Comparison of ENCODE assay signal across 2 cellular contexts in the genomic region with DNA sequence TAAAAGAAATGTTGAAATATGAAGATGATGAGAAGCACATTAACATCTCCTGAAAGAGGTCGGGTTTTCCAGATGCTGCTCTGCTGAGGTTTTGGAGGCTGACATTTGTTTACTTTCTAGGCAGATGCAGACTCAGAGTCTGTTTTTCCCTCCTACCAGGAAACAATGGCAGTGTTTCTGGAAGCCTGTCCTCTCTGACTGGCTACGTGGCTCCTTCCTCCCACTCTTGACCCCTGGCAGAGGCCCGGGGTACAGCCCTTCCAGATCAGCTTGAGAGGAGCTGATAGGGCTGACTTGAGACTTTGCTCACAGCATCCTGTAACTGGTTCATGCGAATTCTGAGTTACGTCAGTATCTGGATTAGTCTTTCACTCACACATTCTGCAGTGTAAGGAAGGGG.
TF ChIP-seq lines count a peak whose summit lies in the region.

No MANE protein-coding gene starts in this region.

TF ChIP-seq in liver, 16 proteins besides CTCF, POLR2A, EP300 and RAD21:
- TF ChIP-seq, protein P1, sequence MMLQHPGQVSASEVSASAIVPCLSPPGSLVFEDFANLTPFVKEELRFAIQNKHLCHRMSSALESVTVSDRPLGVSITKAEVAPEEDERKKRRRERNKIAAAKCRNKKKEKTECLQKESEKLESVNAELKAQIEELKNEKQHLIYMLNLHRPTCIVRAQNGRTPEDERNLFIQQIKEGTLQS (IDR thresholded peaks at IDR 0.05) = no peak
- TF ChIP-seq RXRA (IDR thresholded peaks at IDR 0.05) (peak in 1 of 2 donors; percentile 6), FOXA1 (IDR thresholded peaks at IDR 0.05) (no peak), YY1 (IDR thresholded peaks at IDR 0.05) (no peak), TAF1 (conservative IDR thresholded peaks at IDR 0.05) (no peak), JUND (IDR thresholded peaks at IDR 0.05) (no peak), FOXA2 (IDR thresholded peaks at IDR 0.05) (no peak), SP1 (IDR thresholded peaks at IDR 0.05) (peak; percentile 29), MAX (IDR thresholded peaks at IDR 0.05) (no peak), GABPA (IDR thresholded peaks at IDR 0.05 in 1 of 2, conservative IDR thresholded peaks at IDR 0.05 in 1 of 2) (no peak), HNF4G (IDR thresholded peaks at IDR 0.05) (no peak), NR2F2 (IDR thresholded peaks at IDR 0.05) (peak; percentile 90)
- TF ChIP-seq, protein P2, sequence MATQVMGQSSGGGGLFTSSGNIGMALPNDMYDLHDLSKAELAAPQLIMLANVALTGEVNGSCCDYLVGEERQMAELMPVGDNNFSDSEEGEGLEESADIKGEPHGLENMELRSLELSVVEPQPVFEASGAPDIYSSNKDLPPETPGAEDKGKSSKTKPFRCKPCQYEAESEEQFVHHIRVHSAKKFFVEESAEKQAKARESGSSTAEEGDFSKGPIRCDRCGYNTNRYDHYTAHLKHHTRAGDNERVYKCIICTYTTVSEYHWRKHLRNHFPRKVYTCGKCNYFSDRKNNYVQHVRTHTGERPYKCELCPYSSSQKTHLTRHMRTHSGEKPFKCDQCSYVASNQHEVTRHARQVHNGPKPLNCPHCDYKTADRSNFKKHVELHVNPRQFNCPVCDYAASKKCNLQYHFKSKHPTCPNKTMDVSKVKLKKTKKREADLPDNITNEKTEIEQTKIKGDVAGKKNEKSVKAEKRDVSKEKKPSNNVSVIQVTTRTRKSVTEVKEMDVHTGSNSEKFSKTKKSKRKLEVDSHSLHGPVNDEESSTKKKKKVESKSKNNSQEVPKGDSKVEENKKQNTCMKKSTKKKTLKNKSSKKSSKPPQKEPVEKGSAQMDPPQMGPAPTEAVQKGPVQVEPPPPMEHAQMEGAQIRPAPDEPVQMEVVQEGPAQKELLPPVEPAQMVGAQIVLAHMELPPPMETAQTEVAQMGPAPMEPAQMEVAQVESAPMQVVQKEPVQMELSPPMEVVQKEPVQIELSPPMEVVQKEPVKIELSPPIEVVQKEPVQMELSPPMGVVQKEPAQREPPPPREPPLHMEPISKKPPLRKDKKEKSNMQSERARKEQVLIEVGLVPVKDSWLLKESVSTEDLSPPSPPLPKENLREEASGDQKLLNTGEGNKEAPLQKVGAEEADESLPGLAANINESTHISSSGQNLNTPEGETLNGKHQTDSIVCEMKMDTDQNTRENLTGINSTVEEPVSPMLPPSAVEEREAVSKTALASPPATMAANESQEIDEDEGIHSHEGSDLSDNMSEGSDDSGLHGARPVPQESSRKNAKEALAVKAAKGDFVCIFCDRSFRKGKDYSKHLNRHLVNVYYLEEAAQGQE (IDR thresholded peaks at IDR 0.05) = no peak

TF ChIP-seq in HepG2, 621 proteins besides CTCF, POLR2A, EP300 and RAD21:
- no peak for TF ChIP-seq ZNF790 (CRISPR knock-in tag; IDR thresholded peaks at IDR 0.05; ENCODE audit: borderline replicate concordance)
- no peak for TF ChIP-seq ZBTB26 (CRISPR knock-in tag; IDR thresholded peaks at IDR 0.05; ENCODE audit: borderline replicate concordance)
- no peak for TF ChIP-seq GPN1 (CRISPR knock-in tag; IDR thresholded peaks at IDR 0.05; ENCODE audit: borderline replicate concordance)
- no peak for TF ChIP-seq ZNF33A (CRISPR knock-in tag; IDR thresholded peaks at IDR 0.05; ENCODE audit: borderline replicate concordance)
- TF ChIP-seq PCBP2 (optimal IDR thresholded peaks at IDR 0.05; ENCODE audit: low read depth, low read length, poor library complexity, severe bottlenecking) = no peak
- TF ChIP-seq, protein P3, sequence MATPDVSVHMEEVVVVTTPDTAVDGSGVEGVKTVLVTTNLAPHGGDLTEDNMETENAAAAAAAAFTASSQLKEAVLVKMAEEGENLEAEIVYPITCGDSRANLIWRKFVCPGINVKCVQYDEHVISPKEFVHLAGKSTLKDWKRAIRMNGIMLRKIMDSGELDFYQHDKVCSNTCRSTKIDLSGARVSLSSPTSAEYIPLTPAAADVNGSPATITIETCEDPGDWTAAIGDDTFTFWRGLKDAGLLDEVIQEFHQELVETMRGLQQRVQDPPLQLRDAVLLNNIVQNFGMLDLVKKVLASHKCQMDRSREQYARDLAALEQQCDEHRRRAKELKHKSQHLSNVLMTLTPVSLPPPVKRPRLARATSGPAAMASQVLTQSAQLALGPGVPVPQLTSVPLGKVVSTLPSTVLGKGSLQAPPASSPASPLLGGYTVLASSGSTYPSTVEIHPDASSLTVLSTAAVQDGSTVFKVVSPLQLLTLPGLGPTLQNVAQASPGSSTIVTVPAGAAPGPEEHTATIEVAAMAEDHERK (CRISPR knock-in tag; IDR thresholded peaks at IDR 0.05; ENCODE audit: low read depth) = no peak
- TF ChIP-seq ZNF264 (CRISPR knock-in tag; IDR thresholded peaks at IDR 0.05) = no peak
- no peak for TF ChIP-seq ZNF331 (CRISPR knock-in tag; IDR thresholded peaks at IDR 0.05)
- TF ChIP-seq STAT5B (CRISPR knock-in tag; IDR thresholded peaks at IDR 0.05) = no peak
- no peak for TF ChIP-seq ZNF557 (CRISPR knock-in tag; IDR thresholded peaks at IDR 0.05)
- TF ChIP-seq ZNF607 (CRISPR knock-in tag; IDR thresholded peaks at IDR 0.05; ENCODE audit: borderline replicate concordance) = no peak
- no peak for TF ChIP-seq GATAD1 (CRISPR knock-in tag; IDR thresholded peaks at IDR 0.05)
- no peak for TF ChIP-seq FLYWCH1 (CRISPR knock-in tag; IDR thresholded peaks at IDR 0.05)
- TF ChIP-seq ZNF274 (CRISPR knock-in tag; IDR thresholded peaks at IDR 0.05) = no peak
- TF ChIP-seq FOXO4 (CRISPR knock-in tag; conservative IDR thresholded peaks at IDR 0.05) = no peak
- TF ChIP-seq ZNF652 (CRISPR knock-in tag; IDR thresholded peaks at IDR 0.05; ENCODE audit: borderline replicate concordance, low read depth) = no peak
